Comparison of ENCODE assay signal across 24 cellular contexts in genomic region chr11:419248-420005, GRCh38. TPM values are rescaled to one million over a fixed set of nuclear protein-coding genes. Genes with fewer than 3 reads are reported as not detected.
"Had no signal": no experiment of that assay in that cellular context is flagged by ENCODE, and none has a peak within 500 bp of the region (broad histone marks: within the 10 kb centered on the region; RNA-seq: fewer than 3 reads in every experiment).

No MANE protein-coding gene starts in this region.

- DNase-seq: activated naive CD4-positive, alpha-beta T cell treated with Interleukin-2 at 50 U/mL for 16 hours; activated T-cell treated with anti-CD3 and anti-CD28 coated beads for 4 hours; anterior cingulate cortex; colonic mucosa; endodermal cell; foreskin keratinocyte; hypothalamus; islet precursor cell; mammary epithelial cell; midbrain; sigmoid colon; T1000; testis; upper lobe of right lung had no signal

- H3K9me3 Mint-ChIP-seq: activated T-helper 2 cell treated with anti-CD3 and anti-CD28 coated beads, Interferon-gamma antibody, Interleukin-2, Interleukin-4, amounts not matched to agents 10 μg/mL and 5 μg/mL and 100 μg/mL, durations not matched to agents 14 hours and 24 hours and 36 hours; endodermal cell; neural crest cell; stimulated activated memory B cell treated with anti-CD40 and anti-IgM and Interleukin-4, amounts not matched to agents 10 μg/mL and 1 μg/mL and 100 μg/mL, for 72 hours; T-cell had no signal

- H3K9me3 ChIP-seq: colonic mucosa, sigmoid colon, testis, upper lobe of right lung had no signal

- H3K36me3 ChIP-seq: colonic mucosa, sigmoid colon, upper lobe of right lung had no signal

- H3K27ac ChIP-seq: colonic mucosa, epithelial cell of prostate, foreskin keratinocyte, sigmoid colon, testis, upper lobe of right lung had no signal

- H3K27ac Mint-ChIP-seq: activated T-helper 2 cell treated with anti-CD3 and anti-CD28 coated beads, Interferon-gamma antibody, Interleukin-2, Interleukin-4, amounts not matched to agents 10 μg/mL and 5 μg/mL and 100 μg/mL, durations not matched to agents 14 hours and 24 hours and 36 hours; brain; endodermal cell; stimulated activated memory B cell treated with anti-CD40 and anti-IgM and Interleukin-4, amounts not matched to agents 10 μg/mL and 1 μg/mL and 100 μg/mL, for 72 hours; T-cell had no signal

- H3K4me1 ChIP-seq: testis had no signal

- H3K4me1 Mint-ChIP-seq: neural crest cell had no signal

- H3K27me3 ChIP-seq: colonic mucosa, foreskin keratinocyte, testis, upper lobe of right lung had no signal

- ATAC-seq: activated CD4-positive, CD25-positive, alpha-beta regulatory T cell treated with anti-CD3 and anti-CD28 coated beads, Interleukin-2, amount 50 U/mL, for 24 hours; foreskin keratinocyte; stimulated activated memory B cell treated with anti-CD40 and anti-IgM and Interleukin-4, amounts not matched to agents 10 μg/mL and 1 μg/mL and 100 μg/mL, for 72 hours; T-cell; upper lobe of right lung had no signal

- H3K4me3 ChIP-seq: colonic mucosa, sigmoid colon, upper lobe of right lung had no signal

- H3K36me3 Mint-ChIP-seq: brain had no signal

- H3K4me3 Mint-ChIP-seq: brain; endodermal cell; neural crest cell; stimulated activated memory B cell treated with anti-CD40 and anti-IgM and Interleukin-4, amounts not matched to agents 10 μg/mL and 1 μg/mL and 100 μg/mL, for 72 hours had no signal

- H3K27me3 Mint-ChIP-seq: central memory CD8-positive, alpha-beta T cell; stimulated activated memory B cell treated with anti-CD40 and anti-IgM and Interleukin-4, amounts not matched to agents 10 μg/mL and 1 μg/mL and 100 μg/mL, for 72 hours; T-cell had no signal

RNA-seq across cellular contexts. Expression of gene ANO9, which starts 22.4 kb away (rescaled TPM):
- total RNA-seq: fibroblast of lung, neural crest cell, osteocyte had no signal
- polyA plus RNA-seq: fibroblast of lung had no signal

RNA-seq across cellular contexts. Expression of gene PKP3, which starts 25.4 kb away (rescaled TPM):
- total RNA-seq: activated T-helper 2 cell treated with anti-CD3 and anti-CD28 coated beads, Interferon-gamma antibody, Interleukin-2, Interleukin-4, amounts not matched to agents 10 μg/mL and 5 μg/mL and 100 μg/mL, durations not matched to agents 14 hours and 24 hours and 36 hours had no signal
